14 cellular contexts compared by ENCODE assay signal in genomic region chr7:107998660-107999480, GRCh38. TPM values are rescaled to one million over a fixed set of nuclear protein-coding genes. Genes with fewer than 3 reads are reported as not detected.
DNase-seq lines count a peak whose midpoint lies in the region; ATAC-seq and TF ChIP-seq lines count a peak whose summit lies in the region.
"Had no signal": no experiment of that assay in that cellular context is flagged by ENCODE, and none has a peak within 500 bp of the region (broad histone marks: within the 10 kb centered on the region; RNA-seq: fewer than 3 reads in every experiment).

No MANE protein-coding gene starts in this region.

- H3K36me3 ChIP-seq in A673 (ENCODE audit: insufficient read depth, low read length, poor library complexity, severe bottlenecking) (peaks cover 28% of the 10 kb centered on the region), SK-N-MC (ENCODE audit: insufficient read depth, low read length) (peaks cover 66% of the 10 kb centered on the region), prostate gland (no peaks in the 10 kb centered on the region)

- H3K9me3 Mint-ChIP-seq in endothelial cell (ENCODE audit: unreplicated experiment): no peaks in the 10 kb centered on the region

- peak overlapping the region; percentile 86 for H3K27ac Mint-ChIP-seq in endothelial cell (ENCODE audit: unreplicated experiment)

- H3K27me3 ChIP-seq in A673 (replicated peaks; ENCODE audit: insufficient read depth, low read depth, low read length, poor library complexity): no peaks in the 10 kb centered on the region
- H3K27me3 ChIP-seq in prostate gland (replicated peaks; ENCODE audit: insufficient read depth): peaks cover 3% of the 10 kb centered on the region

- H3K4me1 ChIP-seq in A673 (ENCODE audit: insufficient read depth, low read length, poor library complexity, severe bottlenecking): peaks cover 73% of the 10 kb centered on the region
- peaks cover 15% of the 10 kb centered on the region for H3K4me1 ChIP-seq in prostate gland (replicated peaks)

- peaks cover 32% of the 10 kb centered on the region for H3K36me3 Mint-ChIP-seq in endothelial cell (ENCODE audit: low read depth, unreplicated experiment)

- H3K27ac ChIP-seq in A673 (ENCODE audit: low read depth, low read length, poor library complexity, severe bottlenecking) (peak overlapping the region; percentile 24), SK-N-MC (peak overlapping the region; percentile 89), prostate gland (no peak overlapping the region)
- H3K27ac ChIP-seq: suprapubic skin had no signal

- H3K4me3 ChIP-seq in A673 (ENCODE audit: low read depth, low read length, poor library complexity, severe bottlenecking) (no peak overlapping the region), SK-N-MC (peak overlapping the region; percentile 93), prostate gland (no peak overlapping the region)
- H3K4me3 ChIP-seq: left lung, suprapubic skin had no signal

- no peaks in the 10 kb centered on the region for H3K9me3 ChIP-seq in A673 (ENCODE audit: low read depth, low read length, poor library complexity, severe bottlenecking)
- H3K9me3 ChIP-seq in SK-N-MC (ENCODE audit: low read depth, low read length): no peaks in the 10 kb centered on the region
- H3K9me3 ChIP-seq in prostate gland: no peaks in the 10 kb centered on the region
- H3K9me3 ChIP-seq: left lung, suprapubic skin had no signal

- peaks cover 57% of the 10 kb centered on the region for H3K4me1 Mint-ChIP-seq in endothelial cell (ENCODE audit: unreplicated experiment)

- TF ChIP-seq CTCF in A673 (conservative IDR thresholded peaks at IDR 0.05; ENCODE audit: low read depth, low read length) (no peak), endothelial cell (IDR thresholded peaks at IDR 0.05; ENCODE audit: unreplicated experiment) (no peak), prostate gland (IDR thresholded peaks at IDR 0.05) (no peak)

- no peak for TF ChIP-seq POLR2A in prostate gland (IDR thresholded peaks at IDR 0.05)

- no peak for DNase-seq in A673 (ENCODE audit: low spot score)
- DNase-seq in SK-N-MC (ENCODE audit: low read depth, low spot score): no peak
- DNase-seq in endothelial cell (ENCODE audit: low spot score): no peak
- DNase-seq in myocyte (ENCODE audit: low read depth): peak; percentile 22
- DNase-seq in SIG-M5 treated with dmso at 0.1 percent for 504 hours (lab: John Stamatoyannopoulos, UW; ENCODE audit: unreplicated experiment): no peak
- no peak for DNase-seq in prostate gland (ENCODE audit: low spot score)
- no peak for DNase-seq in NCI-H526 treated with DMSO at 0.1 percent for 48 hours (lab: John Stamatoyannopoulos, UW)
- DNase-seq: amniotic stem cell, KG1, left lung, NCI-H2171 treated with DMSO at 0.1 percent for 48 hours, RPMI8226 had no signal

- CTCF ChIA-PET in A673 (lab: Charles Lee): no interaction called here

- intact Hi-C loops in A673 (cut with micrococcal nuclease; ENCODE audit: unreplicated experiment) (no loop called here), prostate gland (cut with DNase I) (no loop called here)

- H3K9ac ChIP-seq in SK-N-MC (ENCODE audit: insufficient read length): no peak overlapping the region

- BruUV-seq in A673 (replicated peaks; lab: Mats Ljungman, UMichigan): no TSS peak

- H3K27me3 Mint-ChIP-seq in endothelial cell (ENCODE audit: unreplicated experiment): peaks cover 10% of the 10 kb centered on the region

- POLR2A ChIA-PET in A673 (lab: Charles Lee; ENCODE audit: low non-redundant PET): interaction anchor here (0.6 kb wide), 1 partner anchor 91 kb away, joined by 6 read pairs; no protein-coding TSS in a partner anchor

- WGBS in prostate gland: 95% methylated on average over 3 of the region's 3 CpGs

- no peak for ATAC-seq in HG03025 (IDR thresholded peaks at IDR 0.05; ENCODE audit: low FRiP score, unreplicated experiment)
- ATAC-seq: left lung had no signal

- peak overlapping the region; percentile 37 for H3K4me3 Mint-ChIP-seq in endothelial cell (ENCODE audit: unreplicated experiment)

RNA-seq across cellular contexts. Expression of gene LAMB1, which starts 4.1 kb away (rescaled TPM):
- total RNA-seq in A673 (2021) (162 and 169 TPM in 2 replicates), endothelial cell (ENCODE audit: unreplicated experiment) (453 TPM), myocyte (105 and 123 TPM in 2 replicates), prostate gland (10 to 100 TPM; 15.5 to 64.1 TPM)
- polyA plus RNA-seq in myocyte (2012): 121 TPM

Comparison
In these comparisons a context has a peak if more than half of its experiments do, and no peak if none do; other contexts are left out.
1. H3K27ac ChIP-seq: peak in A673 (single experiment) and SK-N-MC (single experiment); none in prostate gland (0 of 2).